ENCODE assay signal across 8 cellular contexts in genomic region chr16:46658925-46659324, GRCh38. TPM values are rescaled to one million over a fixed set of nuclear protein-coding genes. Genes with fewer than 3 reads are reported as not detected.
DNase-seq lines count a peak whose midpoint lies in the region; ATAC-seq and TF ChIP-seq lines count a peak whose summit lies in the region.

No MANE protein-coding gene starts in this region.

- H3K27me3 Mint-ChIP-seq in activated CD4-positive, alpha-beta memory T cell treated with anti-CD3 and anti-CD28 coated beads for 36 hours = no peaks in the 10 kb centered on the region
- no peaks in the 10 kb centered on the region for H3K27me3 Mint-ChIP-seq in WTC11 (ENCODE audit: low read depth)

- TF ChIP-seq POLR2A in gastrocnemius medialis (IDR thresholded peaks at IDR 0.05) = no peak

- H3K4me1 Mint-ChIP-seq in activated CD4-positive, alpha-beta memory T cell treated with anti-CD3 and anti-CD28 coated beads for 36 hours (ENCODE audit: low read depth) = peaks cover 12% of the 10 kb centered on the region
- H3K4me1 Mint-ChIP-seq in WTC11 = no peaks in the 10 kb centered on the region

- ATAC-seq in GM19395 (IDR thresholded peaks at IDR 0.05; ENCODE audit: unreplicated experiment) (peak; percentile 96), HG03378 (IDR thresholded peaks at IDR 0.05; ENCODE audit: unreplicated experiment) (peak; percentile 89), gastrocnemius medialis (peak; percentile 67 to 69), WTC11 (no peak)

- H3K36me3 Mint-ChIP-seq in activated CD4-positive, alpha-beta memory T cell treated with anti-CD3 and anti-CD28 coated beads for 36 hours = peaks cover 40% of the 10 kb centered on the region
- peaks cover 36% of the 10 kb centered on the region for H3K36me3 Mint-ChIP-seq in WTC11

- no peak for TF ChIP-seq CTCF in gastrocnemius medialis (IDR thresholded peaks at IDR 0.05 in 4 of 5, conservative IDR thresholded peaks at IDR 0.05 in 1 of 5)
- TF ChIP-seq CTCF in WTC11 (IDR thresholded peaks at IDR 0.05) = no peak

- H3K9me3 Mint-ChIP-seq in activated CD4-positive, alpha-beta memory T cell treated with anti-CD3 and anti-CD28 coated beads for 36 hours = no peaks in the 10 kb centered on the region
- H3K9me3 Mint-ChIP-seq in WTC11 = no peaks in the 10 kb centered on the region

- no peaks in the 10 kb centered on the region for H3K9me3 ChIP-seq in gastrocnemius medialis

- intact Hi-C loops in activated CD4-positive, alpha-beta memory T cell treated with anti-CD3 and anti-CD28 coated beads for 36 hours (cut with micrococcal nuclease) = loop anchor here (1.0 to 10.0 kb wide), 2 partner anchors 30 to 104 kb away; partner anchors contain the start of genes ORC6 and VPS35
- intact Hi-C loops in gastrocnemius medialis (cut with DNase I; ENCODE audit: low total_unique reads) = no loop called here

- H3K27me3 ChIP-seq in gastrocnemius medialis = no peaks in the 10 kb centered on the region

- CTCF ChIA-PET in activated CD4-positive, alpha-beta memory T cell treated with anti-CD3 and anti-CD28 coated beads for 36 hours (lab: Charles Lee) = interaction anchor here (0.9 to 3.4 kb wide), 2 partner anchors 15 to 271 kb away, joined by 3 to 14 read pairs; no protein-coding TSS in a partner anchor
- CTCF ChIA-PET in WTC11 (lab: Charles Lee) = interaction anchor here (0.5 kb wide), 1 partner anchor 123 kb away, joined by 3 read pairs; no protein-coding TSS in a partner anchor

- peaks cover 0 to 6% of the 10 kb centered on the region in 2 donors for H3K4me1 ChIP-seq in gastrocnemius medialis

- no peak overlapping the region for H3K4me3 Mint-ChIP-seq in activated CD4-positive, alpha-beta memory T cell treated with anti-CD3 and anti-CD28 coated beads for 36 hours
- H3K4me3 Mint-ChIP-seq in WTC11 = no peak overlapping the region

- DNase-seq in EH (ENCODE audit: low read depth) (peak; percentile 4), gastrocnemius medialis (peak; percentile 15 to 35), WTC11 (ENCODE audit: low spot score) (no peak), NCI-H748 treated with DMSO at 0.1 percent for 48 hours (lab: John Stamatoyannopoulos, UW) (no peak), NCI-H510A (lab: John Stamatoyannopoulos, UW) (no peak)
- DNase-seq in activated CD4-positive, alpha-beta memory T cell treated with anti-CD3 and anti-CD28 coated beads for 36 hours = peak; percentile 57

- peaks cover 0 to 39% of the 10 kb centered on the region in 2 donors for H3K36me3 ChIP-seq in gastrocnemius medialis

- POLR2A ChIA-PET in activated CD4-positive, alpha-beta memory T cell treated with anti-CD3 and anti-CD28 coated beads for 36 hours (lab: Charles Lee) = interaction anchor here (0.7 kb wide), 1 partner anchor 251 kb away, joined by 3 read pairs; no protein-coding TSS in a partner anchor
- POLR2A ChIA-PET in WTC11 (lab: Charles Lee) = no interaction called here

- peak overlapping the region in 2 of 4 donors; percentile 54 to 70 for H3K27ac ChIP-seq in gastrocnemius medialis

- H3K27ac Mint-ChIP-seq in activated CD4-positive, alpha-beta memory T cell treated with anti-CD3 and anti-CD28 coated beads for 36 hours = peak overlapping the region; percentile 64
- H3K27ac Mint-ChIP-seq in WTC11 = no peak overlapping the region

- in situ Hi-C loops in gastrocnemius medialis (cut with MboI; ENCODE audit: low sequenced_read_pairs in 4 of 4) = loop anchor here in 1 of 4 donors (25.0 kb wide), 1 partner anchor 253 kb away; no protein-coding TSS in a partner anchor

- no peak overlapping the region for H3K4me3 ChIP-seq in gastrocnemius medialis

TF ChIP-seq in WTC11, 78 proteins besides CTCF, POLR2A, EP300 and RAD21 (continues in another document):
- TF ChIP-seq ATF1 (CRISPR knock-in tag; IDR thresholded peaks at IDR 0.05) = no peak
- no peak for TF ChIP-seq MYBL2 (CRISPR knock-in tag; IDR thresholded peaks at IDR 0.05)
- TF ChIP-seq FOXP4 (CRISPR knock-in tag; IDR thresholded peaks at IDR 0.05) = no peak
- TF ChIP-seq ZNF532 (CRISPR knock-in tag; IDR thresholded peaks at IDR 0.05; ENCODE audit: borderline replicate concordance) = no peak
- TF ChIP-seq MXD4 (CRISPR knock-in tag; IDR thresholded peaks at IDR 0.05; ENCODE audit: borderline replicate concordance) = no peak
- no peak for TF ChIP-seq ETV6 (CRISPR knock-in tag; IDR thresholded peaks at IDR 0.05)
- TF ChIP-seq CBFB (CRISPR knock-in tag; IDR thresholded peaks at IDR 0.05; ENCODE audit: low read depth) = no peak
- no peak for TF ChIP-seq TP53 (CRISPR knock-in tag; IDR thresholded peaks at IDR 0.05)
- no peak for TF ChIP-seq ZNF232 (CRISPR knock-in tag; IDR thresholded peaks at IDR 0.05)
- TF ChIP-seq NFATC4 (CRISPR knock-in tag; IDR thresholded peaks at IDR 0.05) = no peak
- no peak for TF ChIP-seq CDX4 (CRISPR knock-in tag; IDR thresholded peaks at IDR 0.05; ENCODE audit: borderline replicate concordance)
- no peak for TF ChIP-seq USF2 (CRISPR knock-in tag; IDR thresholded peaks at IDR 0.05)
- TF ChIP-seq GRHL2 (CRISPR knock-in tag; IDR thresholded peaks at IDR 0.05; ENCODE audit: insufficient replicate concordance, severe bottlenecking) = no peak

RNA-seq across cellular contexts. Expression of gene VPS35, which starts 30.1 kb away (rescaled TPM):
- total RNA-seq in activated CD4-positive, alpha-beta memory T cell treated with anti-CD3 and anti-CD28 coated beads for 36 hours = 100 to 1,000 TPM; 112 to 114 TPM
- total RNA-seq in gastrocnemius medialis = 10 to 100 TPM; 30.0 to 60.1 (median 41.4) TPM
- total RNA-seq in WTC11 (2021) = 59.2 to 72.1 TPM (median 62.1 TPM) in 3 replicates

RNA-seq across cellular contexts. Expression of gene ORC6, which starts 30.5 kb away (rescaled TPM):
- 10 to 100 TPM; 48.6 to 51.7 TPM for total RNA-seq in activated CD4-positive, alpha-beta memory T cell treated with anti-CD3 and anti-CD28 coated beads for 36 hours
- total RNA-seq in gastrocnemius medialis = 1 to 10 TPM in 3 of 4 donors, under 1 TPM in 1; 0.40 to 5.7 (median 1.2) TPM
- total RNA-seq in WTC11 (2021) = 71.8 to 76.1 TPM (median 71.9 TPM) in 3 replicates

RNA-seq across cellular contexts. Expression of gene SHCBP1, which starts 37.7 kb away (rescaled TPM):
- 10 to 100 TPM; 49.0 to 50.5 TPM for total RNA-seq in activated CD4-positive, alpha-beta memory T cell treated with anti-CD3 and anti-CD28 coated beads for 36 hours
- 1 to 10 TPM in 1 of 4 donors, under 1 TPM in 1, not detected in 2; 0.13 to 1.3 TPM for total RNA-seq in gastrocnemius medialis
- 15.4 to 20.2 TPM (median 15.7 TPM) in 3 replicates for total RNA-seq in WTC11 (2021)

Comparison
In these comparisons a context has a peak if more than half of its experiments do, and no peak if none do; other contexts are left out.
1. DNase-seq: peak in EH (single experiment), activated CD4-positive, alpha-beta memory T cell treated with anti-CD3 and anti-CD28 coated beads for 36 hours (single experiment) and gastrocnemius medialis (2 of 2); none in WTC11 (single experiment), NCI-H748 treated with DMSO at 0.1 percent for 48 hours (single experiment) and NCI-H510A (single experiment).
2. RNA of gene ORC6, which starts 30.5 kb away (total RNA-seq): 71.8 to 76.1 TPM in WTC11 and 48.6 to 51.7 TPM in activated CD4-positive, alpha-beta memory T cell treated with anti-CD3 and anti-CD28 coated beads for 36 hours; 0.40 to 5.7 TPM in gastrocnemius medialis; every median in the first group is over 4 times any median in the second.